ENCODE assay signal across 23 cellular contexts in genomic region chr21:18495553-18495952, GRCh38.
DNase-seq lines count a peak whose midpoint lies in the region; ATAC-seq and TF ChIP-seq lines count a peak whose summit lies in the region.
"Had no signal": no experiment of that assay in that cellular context is flagged by ENCODE, and none has a peak within 500 bp of the region (broad histone marks: within the 10 kb centered on the region; RNA-seq: fewer than 3 reads in every experiment).

No MANE protein-coding gene starts in this region.

- H3F3A ChIP-seq in neural cell (ENCODE audit: insufficient read depth, low read length, poor library complexity, severe bottlenecking), result no peaks in the 10 kb centered on the region

- H3K4me3 Mint-ChIP-seq in T-helper 17 cell, result no peak overlapping the region
- H3K4me3 Mint-ChIP-seq: CD14-positive monocyte; CD4-positive, alpha-beta memory T cell; CD4-positive, CD25-positive, alpha-beta regulatory T cell; CD8-positive, alpha-beta memory T cell had no signal

- H3K27ac ChIP-seq in OCI-LY7 (ENCODE audit: low read depth, low read length, poor library complexity, severe bottlenecking) (no peak overlapping the region), neural cell (ENCODE audit: low read length) (no peak overlapping the region)
- H3K27ac ChIP-seq: BLaER1 had no signal

- no peak overlapping the region for H3K27ac Mint-ChIP-seq in T-helper 17 cell
- H3K27ac Mint-ChIP-seq: CD14-positive monocyte; CD4-positive, alpha-beta memory T cell; CD4-positive, CD25-positive, alpha-beta regulatory T cell; CD8-positive, alpha-beta memory T cell had no signal

- H3K4me3 ChIP-seq in OCI-LY7 (ENCODE audit: low read depth, low read length, poor library complexity, severe bottlenecking), result no peak overlapping the region
- H3K4me3 ChIP-seq in neural cell (ENCODE audit: low read length), result no peak overlapping the region
- H3K4me3 ChIP-seq: BLaER1, GM12878 had no signal

- H4K20me1 ChIP-seq in OCI-LY7 (ENCODE audit: insufficient read depth, low read length) (no peaks in the 10 kb centered on the region), neural cell (ENCODE audit: insufficient read depth) (no peaks in the 10 kb centered on the region)
- H4K20me1 ChIP-seq: BLaER1 had no signal

- DNase-seq in NCI-H524 (lab: John Stamatoyannopoulos, UW) (peak; percentile 27 to 38), NCI-H524 treated with DMSO at 0.1 percent for 48 hours (lab: John Stamatoyannopoulos, UW) (no peak), OCI-LY7 (ENCODE audit: low spot score) (no peak), NCI-H2081 (lab: John Stamatoyannopoulos, UW) (no peak), T-helper 17 cell (no peak)
- DNase-seq: 8988T; ACHN; BE2C; C1 segment of cervical spinal cord; CD4-positive, alpha-beta memory T cell; CD4-positive, CD25-positive, alpha-beta regulatory T cell; CD8-positive, alpha-beta memory T cell; COR-L47; DMS153; DMS53; DMS79; DND-41; EL; GDM1 had no signal

- H3K9me3 ChIP-seq in OCI-LY7 (ENCODE audit: low read length), result no peaks in the 10 kb centered on the region
- H3K9me3 ChIP-seq in neural cell (ENCODE audit: low read length), result no peaks in the 10 kb centered on the region
- H3K9me3 ChIP-seq in T-helper 17 cell (ENCODE audit: control insufficient read depth, low read length, poor library complexity, severe bottlenecking), result no peaks in the 10 kb centered on the region
- H3K9me3 ChIP-seq: BE2C, BLaER1 had no signal

- POLR2A ChIA-PET in OCI-LY7 (lab: Charles Lee), result no interaction called here

- H3K4me1 Mint-ChIP-seq in T-helper 17 cell, result no peaks in the 10 kb centered on the region
- H3K4me1 Mint-ChIP-seq: CD14-positive monocyte; CD4-positive, alpha-beta memory T cell; CD4-positive, CD25-positive, alpha-beta regulatory T cell; CD8-positive, alpha-beta memory T cell had no signal

- BruUV-seq in OCI-LY7 (replicated peaks; lab: Mats Ljungman, UMichigan), result no TSS peak

- intact Hi-C loops in OCI-LY7 (cut with micrococcal nuclease; ENCODE audit: unreplicated experiment), result loop anchor here (10.0 kb wide), 1 partner anchor 201 kb away; no protein-coding TSS in a partner anchor

- H3K36me3 ChIP-seq in OCI-LY7 (ENCODE audit: insufficient read depth, low read length), result no peaks in the 10 kb centered on the region
- no peaks in the 10 kb centered on the region for H3K36me3 ChIP-seq in neural cell (ENCODE audit: insufficient read depth, low read length)
- H3K36me3 ChIP-seq: BE2C, BLaER1 had no signal

- H3K9ac ChIP-seq in neural cell (ENCODE audit: low read length), result no peak overlapping the region
- H3K9ac ChIP-seq: BLaER1 had no signal

- peak; percentile 76 for TF ChIP-seq EP300 in neural cell (conservative IDR thresholded peaks at IDR 0.05; ENCODE audit: poor library complexity, severe bottlenecking)

- H3K4me2 ChIP-seq in OCI-LY7 (ENCODE audit: low read length), result no peak overlapping the region
- no peak overlapping the region for H3K4me2 ChIP-seq in neural cell (ENCODE audit: low read length)
- H3K4me2 ChIP-seq: BLaER1 had no signal

- H3K4me1 ChIP-seq in OCI-LY7 (ENCODE audit: insufficient read depth, low read length, poor library complexity, severe bottlenecking), result no peaks in the 10 kb centered on the region
- H3K4me1 ChIP-seq: BLaER1 had no signal

- TF ChIP-seq RAD21 in neural cell (conservative IDR thresholded peaks at IDR 0.05), result no peak

- no peak for ATAC-seq in T-helper 17 cell
- ATAC-seq: GM12878 had no signal

- H2AFZ ChIP-seq in OCI-LY7 (ENCODE audit: low read length) (peak overlapping the region; percentile 44; the same call in 1 of the 2 replicates), neural cell (ENCODE audit: low read depth, low read length) (no peak overlapping the region)

- H3K9me2 ChIP-seq in OCI-LY7 (ENCODE audit: insufficient read depth, low read length), result no peaks in the 10 kb centered on the region
- H3K9me2 ChIP-seq in neural cell (ENCODE audit: insufficient read depth, low read length), result no peaks in the 10 kb centered on the region

- H3K36me3 Mint-ChIP-seq in T-helper 17 cell (ENCODE audit: low read depth), result no peaks in the 10 kb centered on the region
- H3K36me3 Mint-ChIP-seq: CD14-positive monocyte; CD4-positive, alpha-beta memory T cell; CD4-positive, CD25-positive, alpha-beta regulatory T cell; CD8-positive, alpha-beta memory T cell had no signal

- H3K27me3 Mint-ChIP-seq in T-helper 17 cell, result no peaks in the 10 kb centered on the region
- H3K27me3 Mint-ChIP-seq: CD4-positive, alpha-beta memory T cell; CD4-positive, CD25-positive, alpha-beta regulatory T cell; CD8-positive, alpha-beta memory T cell had no signal

- H3K79me2 ChIP-seq in OCI-LY7 (ENCODE audit: insufficient read depth, low read depth, low read length) (no peaks in the 10 kb centered on the region), neural cell (replicated peaks; ENCODE audit: insufficient read depth, low read length) (no peaks in the 10 kb centered on the region)

- CTCF ChIA-PET in OCI-LY7 (lab: Charles Lee; ENCODE audit: unreplicated experiment), result no interaction called here

- no peak for TF ChIP-seq CTCF in OCI-LY7 (conservative IDR thresholded peaks at IDR 0.05; ENCODE audit: low read length)
- TF ChIP-seq CTCF in neural cell (IDR thresholded peaks at IDR 0.05; ENCODE audit: poor library complexity, severe bottlenecking), result no peak

- no peaks in the 10 kb centered on the region for H3K27me3 ChIP-seq in neural cell (ENCODE audit: insufficient read depth, low read depth, low read length)
- H3K27me3 ChIP-seq: BE2C, BLaER1 had no signal

TF ChIP-seq in neural cell, 6 proteins besides CTCF, POLR2A, EP300 and RAD21:
- TF ChIP-seq TAF1 (IDR thresholded peaks at IDR 0.05; ENCODE audit: low read depth) (no peak), POLR2AphosphoS5 (IDR thresholded peaks at IDR 0.05) (peak; percentile 56), SMC3 (conservative IDR thresholded peaks at IDR 0.05; ENCODE audit: poor library complexity) (no peak), EZH2 (IDR thresholded peaks at IDR 0.05; ENCODE audit: borderline replicate concordance, insufficient read depth, low read length, poor library complexity, severe bottlenecking) (no peak), MXI1 (conservative IDR thresholded peaks at IDR 0.05; ENCODE audit: poor library complexity, severe bottlenecking) (no peak)
- TF ChIP-seq, protein P1, sequence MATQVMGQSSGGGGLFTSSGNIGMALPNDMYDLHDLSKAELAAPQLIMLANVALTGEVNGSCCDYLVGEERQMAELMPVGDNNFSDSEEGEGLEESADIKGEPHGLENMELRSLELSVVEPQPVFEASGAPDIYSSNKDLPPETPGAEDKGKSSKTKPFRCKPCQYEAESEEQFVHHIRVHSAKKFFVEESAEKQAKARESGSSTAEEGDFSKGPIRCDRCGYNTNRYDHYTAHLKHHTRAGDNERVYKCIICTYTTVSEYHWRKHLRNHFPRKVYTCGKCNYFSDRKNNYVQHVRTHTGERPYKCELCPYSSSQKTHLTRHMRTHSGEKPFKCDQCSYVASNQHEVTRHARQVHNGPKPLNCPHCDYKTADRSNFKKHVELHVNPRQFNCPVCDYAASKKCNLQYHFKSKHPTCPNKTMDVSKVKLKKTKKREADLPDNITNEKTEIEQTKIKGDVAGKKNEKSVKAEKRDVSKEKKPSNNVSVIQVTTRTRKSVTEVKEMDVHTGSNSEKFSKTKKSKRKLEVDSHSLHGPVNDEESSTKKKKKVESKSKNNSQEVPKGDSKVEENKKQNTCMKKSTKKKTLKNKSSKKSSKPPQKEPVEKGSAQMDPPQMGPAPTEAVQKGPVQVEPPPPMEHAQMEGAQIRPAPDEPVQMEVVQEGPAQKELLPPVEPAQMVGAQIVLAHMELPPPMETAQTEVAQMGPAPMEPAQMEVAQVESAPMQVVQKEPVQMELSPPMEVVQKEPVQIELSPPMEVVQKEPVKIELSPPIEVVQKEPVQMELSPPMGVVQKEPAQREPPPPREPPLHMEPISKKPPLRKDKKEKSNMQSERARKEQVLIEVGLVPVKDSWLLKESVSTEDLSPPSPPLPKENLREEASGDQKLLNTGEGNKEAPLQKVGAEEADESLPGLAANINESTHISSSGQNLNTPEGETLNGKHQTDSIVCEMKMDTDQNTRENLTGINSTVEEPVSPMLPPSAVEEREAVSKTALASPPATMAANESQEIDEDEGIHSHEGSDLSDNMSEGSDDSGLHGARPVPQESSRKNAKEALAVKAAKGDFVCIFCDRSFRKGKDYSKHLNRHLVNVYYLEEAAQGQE (IDR thresholded peaks at IDR 0.05; ENCODE audit: borderline replicate concordance), result no peak

Comparison
In these comparisons a context has a peak if more than half of its experiments do, and no peak if none do; other contexts are left out.
1. DNase-seq: peak in NCI-H524 (2 of 2); none in NCI-H524 treated with DMSO at 0.1 percent for 48 hours (single experiment), OCI-LY7 (single experiment), NCI-H2081 (0 of 2) and T-helper 17 cell (0 of 3).